14 cellular contexts compared by ENCODE assay signal in genomic region chr19:18361646-18362045, GRCh38. TPM values are rescaled to one million over a fixed set of nuclear protein-coding genes. Genes with fewer than 3 reads are reported as not detected.
"Had no signal": no experiment of that assay in that cellular context is flagged by ENCODE, and none has a peak within 500 bp of the region (broad histone marks: within the 10 kb centered on the region; RNA-seq: fewer than 3 reads in every experiment).

No MANE protein-coding gene starts in this region.

- H3K9me3 ChIP-seq: body of pancreas had no signal

- DNase-seq: activated CD4-positive, alpha-beta T cell treated with anti-CD3 and anti-CD28 coated beads, Interleukin-2, amount 50 U/mL, for 4 hours; activated CD4-positive, CD25-positive, alpha-beta regulatory T cell treated with anti-CD3 and anti-CD28 coated beads, Interleukin-2, amount 50 U/mL, for 72 hours; activated effector memory CD4-positive, alpha-beta T cell treated with Interleukin-2 at 50 U/mL for 16 hours; activated T-cell treated with anti-CD3 and anti-CD28 coated beads, Interleukin-2, amount 50 U/mL, for 1 hour; amniotic stem cell; body of pancreas; effector memory CD8-positive, alpha-beta T cell; kidney glomerular epithelial cell; tibial artery had no signal

- ATAC-seq: body of pancreas; effector memory CD8-positive, alpha-beta T cell had no signal

- H3K27me3 ChIP-seq: body of pancreas, neural progenitor cell, tibial artery had no signal

- H2AFZ ChIP-seq: neural progenitor cell, parathyroid adenoma had no signal

- H3K4me3 ChIP-seq: body of pancreas, neural progenitor cell, tibial artery had no signal

- H3K4me2 ChIP-seq: neural progenitor cell had no signal

- H3K27ac ChIP-seq: body of pancreas, neural progenitor cell, parathyroid adenoma, tibial artery had no signal

- H3K36me3 ChIP-seq: neural progenitor cell had no signal

RNA-seq across cellular contexts. Expression of gene GDF15, which starts 24.3 kb away (rescaled TPM):
- total RNA-seq: T-helper 2 cell treated with Interferon-gamma antibody and Interleukin-4, amounts not matched to agents 100 ng/mL and 5 ng/mL, for 36 hours had no signal

RNA-seq across cellular contexts. Expression of gene LRRC25, which starts 35.8 kb away (rescaled TPM):
- total RNA-seq: myocyte; renal cortical epithelial cell; T-helper 2 cell treated with Interferon-gamma antibody and Interleukin-4, amounts not matched to agents 100 ng/mL and 5 ng/mL, for 36 hours had no signal
